11 cellular contexts compared by ENCODE assay signal in the genomic region with DNA sequence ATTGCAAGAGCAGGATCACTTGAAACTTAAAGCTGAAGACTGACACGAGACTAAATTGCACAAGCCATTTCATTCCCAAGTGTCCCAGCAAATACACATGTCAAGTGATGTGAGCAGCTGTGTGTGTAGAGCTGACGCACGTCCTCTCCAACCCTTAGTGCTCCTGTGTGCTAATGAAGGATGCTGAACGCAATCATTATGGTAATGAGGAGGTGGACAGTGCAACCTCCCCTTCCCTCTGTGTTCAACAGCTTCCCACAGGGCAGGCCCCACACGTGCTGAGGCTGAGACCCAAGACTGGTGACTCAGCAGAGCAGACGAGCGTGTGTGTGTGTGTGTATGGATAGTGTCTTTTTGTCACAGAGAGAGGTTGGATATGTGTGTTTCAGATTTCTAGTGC.
DNase-seq lines count a peak whose midpoint lies in the region; ATAC-seq and TF ChIP-seq lines count a peak whose summit lies in the region.
"Had no signal": no experiment of that assay in that cellular context is flagged by ENCODE, and none has a peak within 500 bp of the region (broad histone marks: within the 10 kb centered on the region; RNA-seq: fewer than 3 reads in every experiment).

No MANE protein-coding gene starts in this region.

- CTCF ChIA-PET in Caco-2 (lab: Charles Lee), result no interaction called here

- H4K20me1 ChIP-seq in DND-41 (ENCODE audit: insufficient read depth, low read length) (no peaks in the 10 kb centered on the region), osteoblast (ENCODE audit: insufficient read depth, low read length) (no peaks in the 10 kb centered on the region)

- TF ChIP-seq CTCF in DND-41 (IDR thresholded peaks at IDR 0.05; ENCODE audit: borderline replicate concordance, extremely low read depth, low read length, poor library complexity, severe bottlenecking) (no peak), fibroblast of pulmonary artery (IDR thresholded peaks at IDR 0.05; ENCODE audit: low read length, missing control alignments) (no peak), osteoblast (IDR thresholded peaks at IDR 0.05; ENCODE audit: extremely low read depth, low read depth, low read length) (no peak), Caco-2 (IDR thresholded peaks at IDR 0.05; ENCODE audit: insufficient read depth in 1 of 2, low read depth in 1 of 2, low read length in 1 of 2, severe bottlenecking in 1 of 2, unreplicated experiment in 1 of 2) (no peak)

- H3K36me3 ChIP-seq in DND-41 (ENCODE audit: insufficient read depth, low read length), result no peaks in the 10 kb centered on the region
- no peaks in the 10 kb centered on the region for H3K36me3 ChIP-seq in osteoblast (ENCODE audit: insufficient read depth, low read length)
- H3K36me3 ChIP-seq in Caco-2 (ENCODE audit: control insufficient read depth, insufficient read depth, low read length), result no peaks in the 10 kb centered on the region

- DNase-seq in DND-41 (no peak), NCI-H774 (lab: John Stamatoyannopoulos, UW) (peak; percentile 83), fibroblast of pulmonary artery (ENCODE audit: low read depth) (peak; percentile 77), osteoblast (ENCODE audit: insufficient read length, low spot score, missing footprints) (peak; percentile 84), NCI-H82 (lab: John Stamatoyannopoulos, UW) (no peak), Caco-2 (no peak)
- DNase-seq: activated effector memory CD4-positive, alpha-beta T cell treated with anti-CD3 and anti-CD28 coated beads, Interleukin-2, amount 50 U/mL, for 16 hours; NCI-H1105; stimulated activated naive B cell treated with anti-CD40 and anti-IgM and Interleukin-4, amounts not matched to agents 10 μg/mL and 1 μg/mL and 100 μg/mL, for 72 hours had no signal

- H3K4me3 ChIP-seq in DND-41 (ENCODE audit: low read depth in 1 of 2, low read length in 2 of 2) (no peak overlapping the region), fibroblast of pulmonary artery (replicated peaks; ENCODE audit: low read depth, low read length) (no peak overlapping the region), osteoblast (ENCODE audit: insufficient read depth, low read length) (no peak overlapping the region), Caco-2 (ENCODE audit: low read depth, low read length) (no peak overlapping the region)

- H3K79me2 ChIP-seq in DND-41 (ENCODE audit: insufficient read depth, low read length) (no peaks in the 10 kb centered on the region), osteoblast (ENCODE audit: insufficient read depth, low read length) (no peaks in the 10 kb centered on the region)

- H3K27ac ChIP-seq in DND-41 (ENCODE audit: low read length) (peak overlapping the region; percentile 71), osteoblast (ENCODE audit: low read depth, low read length) (peak overlapping the region; percentile 22)

- ATAC-seq in DND-41 (ENCODE audit: insufficient read depth, low read depth) (no peak; the same call in 2 of the 3 replicates), GM18870 (IDR thresholded peaks at IDR 0.05; ENCODE audit: unreplicated experiment) (no peak), HG02588 (IDR thresholded peaks at IDR 0.05; ENCODE audit: unreplicated experiment) (no peak)
- ATAC-seq: stimulated activated naive B cell treated with anti-CD40 and anti-IgM and Interleukin-4, amounts not matched to agents 10 μg/mL and 1 μg/mL and 100 μg/mL, for 72 hours had no signal

- no peak overlapping the region for H3K27ac Mint-ChIP-seq in Caco-2 (ENCODE audit: unreplicated experiment)
- H3K27ac Mint-ChIP-seq: stimulated activated naive B cell treated with anti-CD40 and anti-IgM and Interleukin-4, amounts not matched to agents 10 μg/mL and 1 μg/mL and 100 μg/mL, for 72 hours had no signal

- H3K9me3 ChIP-seq in DND-41 (ENCODE audit: insufficient read depth, low read length, severe bottlenecking) (peaks cover 3% of the 10 kb centered on the region), osteoblast (ENCODE audit: low read depth, low read length) (no peaks in the 10 kb centered on the region), Caco-2 (0 out of 2 replicates have a peak, but pooled peaks cover 3% of the 10 kb centered on the region)

- H2AFZ ChIP-seq in DND-41 (ENCODE audit: low read depth, low read length) (peak overlapping the region; percentile 54), osteoblast (ENCODE audit: low read length) (peak overlapping the region; percentile 69)

- no peaks in the 10 kb centered on the region for H3K36me3 Mint-ChIP-seq in Caco-2 (ENCODE audit: insufficient read depth, unreplicated experiment)
- H3K36me3 Mint-ChIP-seq: stimulated activated naive B cell treated with anti-CD40 and anti-IgM and Interleukin-4, amounts not matched to agents 10 μg/mL and 1 μg/mL and 100 μg/mL, for 72 hours had no signal

- POLR2A ChIA-PET in Caco-2 (lab: Charles Lee), result no interaction called here

- H3K9ac ChIP-seq in DND-41 (ENCODE audit: low read depth, low read length), result no peak overlapping the region

- H3K27me3 Mint-ChIP-seq in Caco-2 (ENCODE audit: insufficient read depth, unreplicated experiment), result peaks cover 7% of the 10 kb centered on the region
- H3K27me3 Mint-ChIP-seq: stimulated activated naive B cell treated with anti-CD40 and anti-IgM and Interleukin-4, amounts not matched to agents 10 μg/mL and 1 μg/mL and 100 μg/mL, for 72 hours had no signal

- BruUV-seq in Caco-2 (replicated peaks; lab: Mats Ljungman, UMichigan), result no TSS peak

- intact Hi-C loops in Caco-2 (cut with micrococcal nuclease; ENCODE audit: unreplicated experiment), result loop anchor here (1.0 kb wide), 1 partner anchor 87 kb away; no protein-coding TSS in a partner anchor

- no peaks in the 10 kb centered on the region for H3K27me3 ChIP-seq in DND-41 (ENCODE audit: insufficient read depth, low read length, poor library complexity)
- H3K27me3 ChIP-seq in osteoblast (ENCODE audit: insufficient read depth, low read length), result no peaks in the 10 kb centered on the region
- no peaks in the 10 kb centered on the region for H3K27me3 ChIP-seq in Caco-2 (replicated peaks; ENCODE audit: control insufficient read depth, insufficient read depth, low read length)

- H3K4me3 Mint-ChIP-seq in Caco-2 (ENCODE audit: unreplicated experiment), result no peak overlapping the region
- H3K4me3 Mint-ChIP-seq: stimulated activated naive B cell treated with anti-CD40 and anti-IgM and Interleukin-4, amounts not matched to agents 10 μg/mL and 1 μg/mL and 100 μg/mL, for 72 hours had no signal

- no peak overlapping the region for H3K4me2 ChIP-seq in DND-41 (ENCODE audit: insufficient read depth, low read length)
- H3K4me2 ChIP-seq in osteoblast (ENCODE audit: insufficient read depth, low read length), result no peak overlapping the region

- peaks cover 9% of the 10 kb centered on the region for H3K9me3 Mint-ChIP-seq in Caco-2 (ENCODE audit: unreplicated experiment)

- H3K4me1 Mint-ChIP-seq in Caco-2 (ENCODE audit: low read depth, unreplicated experiment), result no peaks in the 10 kb centered on the region
- H3K4me1 Mint-ChIP-seq: stimulated activated naive B cell treated with anti-CD40 and anti-IgM and Interleukin-4, amounts not matched to agents 10 μg/mL and 1 μg/mL and 100 μg/mL, for 72 hours had no signal

- H3K4me1 ChIP-seq in DND-41 (ENCODE audit: insufficient read depth, low read length), result peaks cover 22% of the 10 kb centered on the region
- peaks cover 42% of the 10 kb centered on the region for H3K4me1 ChIP-seq in osteoblast (ENCODE audit: insufficient read depth, low read length)
- H3K4me1 ChIP-seq in Caco-2, result no peaks in the 10 kb centered on the region

Comparison
In these comparisons a context has a peak if more than half of its experiments do, and no peak if none do; other contexts are left out.
1. DNase-seq: peak in NCI-H774 (single experiment), fibroblast of pulmonary artery (single experiment) and osteoblast (single experiment); none in DND-41 (single experiment), NCI-H82 (single experiment) and Caco-2 (0 of 2).